Comparison of ENCODE assay signal across 25 cellular contexts in genomic region chr20:49123982-49124381, GRCh38.
"Had no signal": no experiment of that assay in that cellular context is flagged by ENCODE, and none has a peak within 500 bp of the region (broad histone marks: within the 10 kb centered on the region; RNA-seq: fewer than 3 reads in every experiment).

No MANE protein-coding gene starts in this region.

- H3K27me3 ChIP-seq: adrenal gland, ascending aorta, brain microvascular endothelial cell, esophagus muscularis mucosa, hepatocyte, uterus had no signal

- ATAC-seq: activated CD8-positive, alpha-beta T cell treated with anti-CD3 and anti-CD28 coated beads, Interleukin-2, amount 10 ng/mL, durations not matched to agents 7 days and 5 days; left lobe of liver; lower lobe of right lung; mucosa of descending colon; stimulated activated naive B cell treated with anti-CD40 and anti-IgM and Interleukin-4, amounts not matched to agents 10 μg/mL and 1 μg/mL and 100 μg/mL, for 72 hours had no signal

- H2AFZ ChIP-seq: hepatocyte had no signal

- H3K4me1 Mint-ChIP-seq: stimulated activated naive B cell treated with anti-CD40 and anti-IgM and Interleukin-4, amounts not matched to agents 10 μg/mL and 1 μg/mL and 100 μg/mL, for 72 hours had no signal

- H3K27me3 Mint-ChIP-seq: stimulated activated naive B cell treated with anti-CD40 and anti-IgM and Interleukin-4, amounts not matched to agents 10 μg/mL and 1 μg/mL and 100 μg/mL, for 72 hours had no signal

- H3K9me3 Mint-ChIP-seq: immature natural killer cell; stimulated activated naive B cell treated with anti-CD40 and anti-IgM and Interleukin-4, amounts not matched to agents 10 μg/mL and 1 μg/mL and 100 μg/mL, for 72 hours; T-helper 2 cell treated with Interferon-gamma antibody and Interleukin-4, amounts not matched to agents 5 μg/mL and 100 μg/mL, for 36 hours had no signal

- H3K36me3 ChIP-seq: uterus had no signal

- H3K4me2 ChIP-seq: hepatocyte had no signal

- H3K4me3 Mint-ChIP-seq: activated CD8-positive, alpha-beta T cell treated with anti-CD3 and anti-CD28 coated beads, Interleukin-2, amount 10 ng/mL, durations not matched to agents 7 days and 5 days; immature natural killer cell; stimulated activated naive B cell treated with anti-CD40 and anti-IgM and Interleukin-4, amounts not matched to agents 10 μg/mL and 1 μg/mL and 100 μg/mL, for 72 hours; T-helper 2 cell treated with Interferon-gamma antibody and Interleukin-4, amounts not matched to agents 5 μg/mL and 100 μg/mL, for 36 hours had no signal

- H3K27ac ChIP-seq: adrenal gland, ascending aorta, brain microvascular endothelial cell, esophagus muscularis mucosa, hepatocyte, lower lobe of right lung, uterus had no signal

- DNase-seq: activated CD4-positive, alpha-beta T cell treated with anti-CD3 and anti-CD28 coated beads for 1 hour; activated CD8-positive, alpha-beta T cell treated with anti-CD3 and anti-CD28 coated beads, Interleukin-2, amount 10 ng/mL, durations not matched to agents 7 days and 5 days; activated effector memory CD4-positive, alpha-beta T cell treated with Interleukin-2 at 50 U/mL for 16 hours; activated naive CD4-positive, alpha-beta T cell treated with anti-CD3 and anti-CD28 coated beads, Interleukin-2, amount 50 U/mL, for 16 hours; adrenal gland; brain microvascular endothelial cell; caudate nucleus; dermis blood vessel endothelial cell; effector CD8-positive, alpha-beta T cell; glutamatergic neuron; immature natural killer cell; lower lobe of right lung; mesendoderm; mucosa of descending colon; retina; stimulated activated CD4-positive, alpha-beta T cell treated with anti-CD3 and anti-CD28 coated beads, Interleukin-2, amount 100 ng/mL, for 48 hours; stimulated activated CD8-positive, alpha-beta memory T cell treated with anti-CD3 and anti-CD28 coated beads, Interleukin-4, amount 100 ng/mL, for 48 hours; stimulated activated naive B cell treated with anti-CD40 and anti-IgM and Interleukin-4, amounts not matched to agents 10 μg/mL and 1 μg/mL and 100 μg/mL, for 72 hours; trophoblast cell; uterus had no signal

- H3K9me3 ChIP-seq: adrenal gland, ascending aorta, esophagus muscularis mucosa, lower lobe of right lung, mucosa of descending colon, uterus had no signal

- H3K27ac Mint-ChIP-seq: stimulated activated naive B cell treated with anti-CD40 and anti-IgM and Interleukin-4, amounts not matched to agents 10 μg/mL and 1 μg/mL and 100 μg/mL, for 72 hours; T-helper 2 cell treated with Interferon-gamma antibody and Interleukin-4, amounts not matched to agents 5 μg/mL and 100 μg/mL, for 36 hours had no signal

- H3K4me3 ChIP-seq: adrenal gland, ascending aorta, esophagus muscularis mucosa, hepatocyte, lower lobe of right lung, mucosa of descending colon, uterus had no signal

- H3K4me1 ChIP-seq: adrenal gland, ascending aorta, esophagus muscularis mucosa, lower lobe of right lung, uterus had no signal
